In the genomic region with DNA sequence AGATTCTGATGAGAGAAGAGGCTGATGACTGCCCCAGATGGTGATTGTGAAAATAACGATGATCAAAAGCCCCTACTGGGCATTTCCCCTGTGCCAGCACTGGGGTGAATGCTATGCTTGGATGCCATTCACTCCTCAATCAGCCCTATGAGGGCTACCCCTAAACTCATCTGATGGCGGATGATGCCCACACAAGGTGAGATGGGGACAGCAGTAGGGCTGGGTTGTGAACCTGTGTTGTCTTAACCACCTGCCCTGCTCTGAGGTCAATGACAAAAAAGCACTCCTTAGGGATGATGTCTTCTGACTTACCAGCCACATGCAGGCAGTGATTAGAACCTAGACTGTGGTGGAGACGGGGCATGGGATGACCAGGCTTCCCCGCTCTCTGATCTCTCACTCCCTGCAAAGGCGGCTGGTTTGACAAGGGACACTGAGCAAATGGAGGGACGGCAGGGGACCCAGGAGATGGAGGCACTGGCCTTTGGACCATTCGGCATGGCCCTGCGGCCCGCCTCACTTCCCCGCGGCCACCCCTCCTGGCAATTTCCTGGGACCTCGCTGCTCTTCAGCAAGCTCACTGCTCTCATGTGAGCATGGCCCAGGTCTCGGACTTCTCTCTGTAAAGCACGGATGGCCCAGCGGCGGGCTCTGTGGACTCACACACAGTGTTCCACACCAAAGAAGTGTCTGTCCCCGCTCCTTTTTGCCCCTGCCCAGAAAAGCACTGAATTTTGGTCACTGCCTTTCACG, we compare ENCODE assay signal across 17 cellular contexts.
A peak's percentile ranks its signal among the peaks of the same experiment; 100 is the strongest.
DNase-seq lines count a peak whose midpoint lies in the region; TF ChIP-seq lines count a peak whose summit lies in the region.
"Had no signal": no experiment of that assay in that cellular context is flagged by ENCODE, and none has a peak within 500 bp of the region (broad histone marks: within the 10 kb centered on the region; RNA-seq: fewer than 3 reads in every experiment).

No MANE protein-coding gene starts in this region.

- DNase-seq in chondrocyte (ENCODE audit: low spot score) (no peak), trophoblast cell (no peak), HFFc6 (no peak), coronary artery (ENCODE audit: low spot score) (no peak), AML-193 (lab: John Stamatoyannopoulos, UW) (no peak)
- DNase-seq: ACHN, DMS79, HCEC 1CT, NCI-H1417 treated with DMSO at 0.1 percent for 48 hours, NCI-H1930, NCI-H226, NCI-H82, PC-9 had no signal

- H3K9me3 Mint-ChIP-seq in chondrocyte (ENCODE audit: low read depth) (peaks cover 8% of the 10 kb centered on the region), HFFc6 (peaks cover 43% of the 10 kb centered on the region)

- H2AFZ ChIP-seq in trophoblast cell (ENCODE audit: insufficient read depth, low read length, poor library complexity) = no peak overlapping the region
- H2AFZ ChIP-seq: PC-9 had no signal

- H2BK120ac ChIP-seq in trophoblast cell (ENCODE audit: insufficient read depth, low read length, poor library complexity) = no peak overlapping the region

- peaks cover 35% of the 10 kb centered on the region for H3K4me1 Mint-ChIP-seq in chondrocyte (ENCODE audit: low read depth)
- H3K4me1 Mint-ChIP-seq in HFFc6 (ENCODE audit: low read depth) = no peaks in the 10 kb centered on the region
- H3K4me1 Mint-ChIP-seq: CD14-positive monocyte had no signal

- H3K27ac Mint-ChIP-seq in chondrocyte (ENCODE audit: unreplicated experiment) (peak overlapping the region; percentile 11), HFFc6 (no peak overlapping the region)
- H3K27ac Mint-ChIP-seq: CD14-positive monocyte had no signal

- peaks cover 7% of the 10 kb centered on the region for H3K36me3 Mint-ChIP-seq in chondrocyte (ENCODE audit: low read depth)
- H3K36me3 Mint-ChIP-seq in HFFc6 (ENCODE audit: low read depth) = peaks cover 4% of the 10 kb centered on the region; the same call in 1 of the 2 replicates
- H3K36me3 Mint-ChIP-seq: CD14-positive monocyte had no signal

- no peak for TF ChIP-seq CTCF in chondrocyte (IDR thresholded peaks at IDR 0.05)
- TF ChIP-seq CTCF in HFFc6 (IDR thresholded peaks at IDR 0.05) = no peak
- no peak for TF ChIP-seq CTCF in coronary artery (IDR thresholded peaks at IDR 0.05)

- H2BK12ac ChIP-seq in trophoblast cell (ENCODE audit: low read length) = no peak overlapping the region

- H3K4ac ChIP-seq in trophoblast cell (ENCODE audit: low read depth, low read length) = no peak overlapping the region

- H3K79me1 ChIP-seq in trophoblast cell (ENCODE audit: low read length) = peaks cover 10% of the 10 kb centered on the region

- H3K4me3 Mint-ChIP-seq in chondrocyte (ENCODE audit: unreplicated experiment) = no peak overlapping the region
- no peak overlapping the region; the same call in 1 of the 2 replicates for H3K4me3 Mint-ChIP-seq in HFFc6

- H3K4me3 ChIP-seq in HUES64 (ENCODE audit: low read length) (no peak overlapping the region), mesodermal cell (ENCODE audit: extremely low read depth, insufficient read depth, low read length, poor library complexity, severe bottlenecking) (no peak overlapping the region), trophoblast cell (ENCODE audit: low read depth, low read length) (no peak overlapping the region), coronary artery (no peak overlapping the region)
- H3K4me3 ChIP-seq: PC-9, SJSA1 had no signal

- H3K27me3 ChIP-seq in HUES64 (ENCODE audit: insufficient read depth, low read length) (no peaks in the 10 kb centered on the region), trophoblast cell (ENCODE audit: insufficient read depth, low read length) (no peaks in the 10 kb centered on the region)
- H3K27me3 ChIP-seq: SJSA1 had no signal

- H3K27ac ChIP-seq in HUES64 (ENCODE audit: low read depth, low read length) (peak overlapping the region; percentile 96), mesodermal cell (ENCODE audit: low read depth, low read length, severe bottlenecking) (peak overlapping the region; percentile 98), trophoblast cell (ENCODE audit: low read depth, low read length) (peak overlapping the region; percentile 89), coronary artery (no peak overlapping the region)
- H3K27ac ChIP-seq: PC-9, SJSA1 had no signal

- H3K9ac ChIP-seq in HUES64 (ENCODE audit: low read depth, low read length) (no peak overlapping the region), trophoblast cell (ENCODE audit: low read length) (no peak overlapping the region)

- H4K12ac ChIP-seq in trophoblast cell (ENCODE audit: low read depth, low read length) = no peak overlapping the region

- H3K27me3 Mint-ChIP-seq in chondrocyte (ENCODE audit: low read depth) (no peaks in the 10 kb centered on the region), HFFc6 (ENCODE audit: insufficient read depth) (peaks cover 6% of the 10 kb centered on the region)

- H3K9me3 ChIP-seq in HUES64 (ENCODE audit: insufficient read depth, low read depth, low read length) (no peaks in the 10 kb centered on the region), mesodermal cell (ENCODE audit: control insufficient read depth, low read length) (peaks cover 7% of the 10 kb centered on the region), trophoblast cell (ENCODE audit: insufficient read depth, low read depth, low read length) (peaks cover 3% of the 10 kb centered on the region)
- H3K9me3 ChIP-seq: SJSA1 had no signal

- no peak overlapping the region for H4K8ac ChIP-seq in trophoblast cell (ENCODE audit: low read depth, low read length)

- peaks cover 29% of the 10 kb centered on the region for H3K4me1 ChIP-seq in HUES64 (ENCODE audit: insufficient read depth, low read length)
- H3K4me1 ChIP-seq in mesodermal cell (ENCODE audit: control insufficient read depth, insufficient read depth, low read length, poor library complexity, severe bottlenecking) = peaks cover 30% of the 10 kb centered on the region
- peaks cover 21 to 26% of the 10 kb centered on the region in 2 experiments for H3K4me1 ChIP-seq in trophoblast cell (ENCODE audit: control insufficient read depth in 1 of 2, insufficient read depth in 2 of 2, low read length in 2 of 2)
- H3K4me1 ChIP-seq: SJSA1 had no signal

- H2BK5ac ChIP-seq in trophoblast cell (ENCODE audit: low read depth, low read length, poor library complexity) = peak overlapping the region; percentile 59

- H3K79me2 ChIP-seq in trophoblast cell (ENCODE audit: control insufficient read depth, insufficient read depth, low read length, poor library complexity) = no peaks in the 10 kb centered on the region

- H3K14ac ChIP-seq in trophoblast cell (ENCODE audit: low read length) = no peak overlapping the region

- WGBS in HUES64 = 93% methylated on average over 18 of the region's 18 CpGs
- WGBS in mesodermal cell (ENCODE audit: insufficient coverage in 2 of 2), 2 experiments = 93 to 95% methylated on average over 14 to 18 of the region's 18 CpGs
- no CpG with 5 or more reads among the region's 18 CpGs for WGBS in trophoblast cell (ENCODE audit: extremely low coverage, insufficient coverage, insufficient read length)

- no peak overlapping the region for H3K23ac ChIP-seq in trophoblast cell (ENCODE audit: low read length)

- peak overlapping the region; percentile 20 for H2AK5ac ChIP-seq in trophoblast cell (ENCODE audit: low read length)

- no peak overlapping the region for H3K4me2 ChIP-seq in trophoblast cell (ENCODE audit: low read length)
- H3K4me2 ChIP-seq: PC-9 had no signal

- H3K36me3 ChIP-seq in HUES64 (ENCODE audit: insufficient read depth, low read length) = no peaks in the 10 kb centered on the region
- no peaks in the 10 kb centered on the region for H3K36me3 ChIP-seq in mesodermal cell (ENCODE audit: control insufficient read depth, insufficient read depth, low read length)
- no peaks in the 10 kb centered on the region for H3K36me3 ChIP-seq in trophoblast cell (ENCODE audit: control insufficient read depth in 1 of 2, insufficient read depth in 2 of 2, low read length in 2 of 2)
- H3K36me3 ChIP-seq: SJSA1 had no signal

- no peak overlapping the region for H4K91ac ChIP-seq in trophoblast cell (ENCODE audit: low read depth, low read length)

- H3K18ac ChIP-seq in trophoblast cell (ENCODE audit: low read length) = no peak overlapping the region

Comparison
In these comparisons a context has a peak if more than half of its experiments do, and no peak if none do; other contexts are left out.
1. H3K27ac ChIP-seq: peak in HUES64 (single experiment), mesodermal cell (single experiment) and trophoblast cell (single experiment); none in coronary artery (0 of 2).